ENCODE assay signal across 36 cellular contexts in the genomic region with DNA sequence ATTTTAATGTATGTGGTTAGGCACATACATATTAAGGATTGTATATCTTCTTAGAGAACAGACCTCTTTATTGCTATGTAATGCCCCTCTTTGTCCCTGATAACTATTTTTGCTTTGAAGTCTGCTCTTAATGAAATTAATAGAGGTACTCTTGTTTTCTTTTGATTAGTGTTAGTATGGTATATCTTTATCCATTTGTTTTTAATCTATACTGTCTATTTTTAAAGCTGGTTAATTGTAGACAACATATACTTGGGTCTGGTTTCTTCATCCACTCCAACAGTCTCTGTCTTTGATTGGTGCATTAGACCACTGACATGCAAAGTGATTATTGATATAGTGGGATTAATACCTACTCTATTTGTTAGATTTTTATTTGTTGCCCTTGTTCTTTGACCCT.
"Had no signal": no experiment of that assay in that cellular context is flagged by ENCODE, and none has a peak within 500 bp of the region (broad histone marks: within the 10 kb centered on the region; RNA-seq: fewer than 3 reads in every experiment).

No MANE protein-coding gene starts in this region.

- H3K4me1 ChIP-seq: ascending aorta had no signal

- H3K27me3 Mint-ChIP-seq: activated CD4-positive, alpha-beta memory T cell treated with anti-CD3 and anti-CD28 coated beads for 36 hours; activated CD4-positive, alpha-beta T cell treated with anti-CD3 and anti-CD28 coated beads, Interleukin-2, amount 10 ng/mL, durations not matched to agents 24 days and 14 days; activated CD8-positive, alpha-beta T cell treated with anti-CD3 and anti-CD28 coated beads for 36 hours; activated naive CD4-positive, alpha-beta T cell treated with anti-CD3 and anti-CD28 coated beads, Interleukin-2, amount 10 ng/mL, durations not matched to agents 7 days and 5 days; activated naive CD4-positive, alpha-beta T cell treated with anti-CD3 and anti-CD28 coated beads, Interleukin-2, amount 50 U/mL, for 24 hours; activated naive CD8-positive, alpha-beta T cell; activated naive CD8-positive, alpha-beta T cell treated with anti-CD3 and anti-CD28 coated beads, Interleukin-2, amount 10 ng/mL, durations not matched to agents 7 days and 5 days; activated naive CD8-positive, alpha-beta T cell treated with anti-CD3 and anti-CD28 coated beads, Interleukin-2, amount 50 U/mL, for 24 hours; activated T-helper 17 cell treated with anti-CD3 and anti-CD28 coated beads, Interleukin-2, amount 50 U/mL, for 72 hours; brain; central memory CD8-positive, alpha-beta T cell; T-cell had no signal

- H3K36me3 ChIP-seq: ascending aorta, cardiac muscle cell had no signal

- H3K9me3 ChIP-seq: ascending aorta had no signal

- H3K4me3 Mint-ChIP-seq: activated B cell treated with CpG ODN at 0.5 μM for 24 hours; activated CD4-positive, alpha-beta memory T cell treated with anti-CD3 and anti-CD28 coated beads for 36 hours; activated CD4-positive, alpha-beta T cell treated with anti-CD3 and anti-CD28 coated beads, Interleukin-2, amount 10 ng/mL, durations not matched to agents 24 days and 14 days; activated CD8-positive, alpha-beta T cell treated with anti-CD3 and anti-CD28 coated beads for 36 hours; activated naive CD4-positive, alpha-beta T cell treated with anti-CD3 and anti-CD28 coated beads, Interleukin-2, amount 10 ng/mL, durations not matched to agents 7 days and 5 days; activated naive CD4-positive, alpha-beta T cell treated with anti-CD3 and anti-CD28 coated beads, Interleukin-2, amount 50 U/mL, for 24 hours; activated naive CD8-positive, alpha-beta T cell; activated naive CD8-positive, alpha-beta T cell treated with anti-CD3 and anti-CD28 coated beads, Interleukin-2, amount 10 ng/mL, durations not matched to agents 7 days and 5 days; activated naive CD8-positive, alpha-beta T cell treated with anti-CD3 and anti-CD28 coated beads, Interleukin-2, amount 50 U/mL, for 24 hours; activated T-cell treated with anti-CD3 and anti-CD28 coated beads, Interleukin-2, amount 50 U/mL, for 4 hours; activated T-cell treated with anti-CD3 and anti-CD28 coated beads, Interleukin-2, amount 50 U/mL, for 72 hours; activated T-helper 1 cell treated with anti-CD3 and anti-CD28 coated beads, Interleukin-12 subunit alpha, Interleukin-12 subunit beta, Interleukin-2, Interleukin-4 antibody, amounts not matched to agents 30 ng/mL and 10 ng/mL and 1 ng/mL, durations not matched to agents 14 hours and 24 hours and 36 hours; activated T-helper 17 cell treated with anti-CD3 and anti-CD28 coated beads, Interleukin-2, amount 50 U/mL, for 72 hours; brain; central memory CD8-positive, alpha-beta T cell; T-helper 1 cell treated with Interleukin-12 subunit alpha and Interleukin-12 subunit beta and Interleukin-4 antibody, amounts not matched to agents 30 μg/mL and 1 μg/mL, for 36 hours; T-helper 2 cell treated with Interferon-gamma antibody and Interleukin-4, amounts not matched to agents 5 μg/mL and 100 μg/mL, for 36 hours had no signal

- H3K36me3 Mint-ChIP-seq: activated naive CD4-positive, alpha-beta T cell treated with anti-CD3 and anti-CD28 coated beads, Interleukin-2, amount 10 ng/mL, durations not matched to agents 7 days and 5 days had no signal

- H3K4me3 ChIP-seq: ascending aorta, cardiac muscle cell had no signal

- H3K4me1 Mint-ChIP-seq: activated B cell treated with CpG ODN at 0.5 μM for 24 hours, brain had no signal

- H3K27me3 ChIP-seq: ascending aorta, cardiac muscle cell had no signal

- DNase-seq: activated B cell treated with CpG ODN at 0.5 μM for 24 hours; activated CD4-positive, alpha-beta memory T cell treated with anti-CD3 and anti-CD28 coated beads for 36 hours; activated CD4-positive, alpha-beta T cell treated with anti-CD3 and anti-CD28 coated beads for 4 hours; activated CD4-positive, alpha-beta T cell treated with anti-CD3 and anti-CD28 coated beads, Interleukin-2, amount 10 ng/mL, durations not matched to agents 24 days and 14 days; activated CD4-positive, alpha-beta T cell treated with anti-CD3 and anti-CD28 coated beads, Interleukin-2, amount 50 U/mL, for 1 hour; activated CD4-positive, alpha-beta T cell treated with anti-CD3 and anti-CD28 coated beads, Interleukin-2, amount 50 U/mL, for 4 hours; activated CD4-positive, CD25-positive, alpha-beta regulatory T cell treated with anti-CD3 and anti-CD28 coated beads, Interleukin-2, amount 50 U/mL, for 72 hours; activated CD8-positive, alpha-beta memory T cell treated with anti-CD3 and anti-CD28 coated beads, Interleukin-2, amount 50 U/mL, for 4 hours; activated CD8-positive, alpha-beta T cell treated with anti-CD3 and anti-CD28 coated beads for 36 hours; activated effector memory CD4-positive, alpha-beta T cell treated with anti-CD3 and anti-CD28 coated beads, Interleukin-2, amount 50 U/mL, for 16 hours; activated naive CD4-positive, alpha-beta T cell treated with anti-CD3 and anti-CD28 coated beads, Interleukin-2, amount 10 ng/mL, durations not matched to agents 7 days and 5 days; activated naive CD4-positive, alpha-beta T cell treated with Interleukin-2 at 50 U/mL for 16 hours; activated naive CD8-positive, alpha-beta T cell treated with anti-CD3 and anti-CD28 coated beads, Interleukin-2, amount 10 ng/mL, durations not matched to agents 7 days and 5 days; activated naive CD8-positive, alpha-beta T cell treated with anti-CD3 and anti-CD28 coated beads, Interleukin-2, amount 50 U/mL, for 24 hours; activated T-cell treated with anti-CD3 and anti-CD28 coated beads for 4 hours; activated T-cell treated with anti-CD3 and anti-CD28 coated beads, Interleukin-2, amount 50 U/mL, for 1 hour; activated T-cell treated with anti-CD3 and anti-CD28 coated beads, Interleukin-2, amount 50 U/mL, for 4 hours; activated T-cell treated with anti-CD3 and anti-CD28 coated beads, Interleukin-2, amount 50 U/mL, for 72 hours; amygdala; anterior cingulate cortex; caudate nucleus; cerebellar nuclear complex; T-cell; T-helper 2 cell; T-helper 9 cell had no signal

- H3K27ac ChIP-seq: ascending aorta, cardiac muscle cell, VCaP had no signal

- H3K27ac Mint-ChIP-seq: activated B cell treated with CpG ODN at 0.5 μM for 24 hours; activated CD4-positive, alpha-beta memory T cell treated with anti-CD3 and anti-CD28 coated beads for 36 hours; activated CD4-positive, alpha-beta T cell treated with anti-CD3 and anti-CD28 coated beads, Interleukin-2, amount 10 ng/mL, durations not matched to agents 24 days and 14 days; activated CD8-positive, alpha-beta T cell treated with anti-CD3 and anti-CD28 coated beads for 36 hours; activated naive CD4-positive, alpha-beta T cell treated with anti-CD3 and anti-CD28 coated beads, Interleukin-2, amount 10 ng/mL, durations not matched to agents 7 days and 5 days; activated naive CD4-positive, alpha-beta T cell treated with anti-CD3 and anti-CD28 coated beads, Interleukin-2, amount 50 U/mL, for 24 hours; activated naive CD8-positive, alpha-beta T cell; activated naive CD8-positive, alpha-beta T cell treated with anti-CD3 and anti-CD28 coated beads, Interleukin-2, amount 10 ng/mL, durations not matched to agents 7 days and 5 days; activated naive CD8-positive, alpha-beta T cell treated with anti-CD3 and anti-CD28 coated beads, Interleukin-2, amount 50 U/mL, for 24 hours; activated T-helper 1 cell treated with anti-CD3 and anti-CD28 coated beads, Interleukin-12 subunit alpha, Interleukin-12 subunit beta, Interleukin-2, Interleukin-4 antibody, amounts not matched to agents 30 ng/mL and 10 ng/mL and 1 ng/mL, durations not matched to agents 14 hours and 24 hours and 36 hours; activated T-helper 17 cell treated with anti-CD3 and anti-CD28 coated beads, Interleukin-2, amount 50 U/mL, for 72 hours; brain; T-cell; T-helper 1 cell treated with Interleukin-12 subunit alpha and Interleukin-12 subunit beta and Interleukin-4 antibody, amounts not matched to agents 30 μg/mL and 1 μg/mL, for 36 hours; T-helper 2 cell treated with Interferon-gamma antibody and Interleukin-4, amounts not matched to agents 5 μg/mL and 100 μg/mL, for 36 hours had no signal

- ATAC-seq: activated CD8-positive, alpha-beta T cell treated with anti-CD3 and anti-CD28 coated beads for 36 hours; activated naive CD8-positive, alpha-beta T cell treated with anti-CD3 and anti-CD28 coated beads, Interleukin-2, amount 50 U/mL, for 24 hours; activated T-cell treated with anti-CD3 and anti-CD28 coated beads, Interleukin-2, amount 50 U/mL, for 4 hours; activated T-cell treated with anti-CD3 and anti-CD28 coated beads, Interleukin-2, amount 50 U/mL, for 72 hours; activated T-helper 17 cell treated with anti-CD3 and anti-CD28 coated beads, Interleukin-2, amount 50 U/mL, for 72 hours; T-cell had no signal
